1 cellular context compared by ENCODE assay signal in the genomic region with DNA sequence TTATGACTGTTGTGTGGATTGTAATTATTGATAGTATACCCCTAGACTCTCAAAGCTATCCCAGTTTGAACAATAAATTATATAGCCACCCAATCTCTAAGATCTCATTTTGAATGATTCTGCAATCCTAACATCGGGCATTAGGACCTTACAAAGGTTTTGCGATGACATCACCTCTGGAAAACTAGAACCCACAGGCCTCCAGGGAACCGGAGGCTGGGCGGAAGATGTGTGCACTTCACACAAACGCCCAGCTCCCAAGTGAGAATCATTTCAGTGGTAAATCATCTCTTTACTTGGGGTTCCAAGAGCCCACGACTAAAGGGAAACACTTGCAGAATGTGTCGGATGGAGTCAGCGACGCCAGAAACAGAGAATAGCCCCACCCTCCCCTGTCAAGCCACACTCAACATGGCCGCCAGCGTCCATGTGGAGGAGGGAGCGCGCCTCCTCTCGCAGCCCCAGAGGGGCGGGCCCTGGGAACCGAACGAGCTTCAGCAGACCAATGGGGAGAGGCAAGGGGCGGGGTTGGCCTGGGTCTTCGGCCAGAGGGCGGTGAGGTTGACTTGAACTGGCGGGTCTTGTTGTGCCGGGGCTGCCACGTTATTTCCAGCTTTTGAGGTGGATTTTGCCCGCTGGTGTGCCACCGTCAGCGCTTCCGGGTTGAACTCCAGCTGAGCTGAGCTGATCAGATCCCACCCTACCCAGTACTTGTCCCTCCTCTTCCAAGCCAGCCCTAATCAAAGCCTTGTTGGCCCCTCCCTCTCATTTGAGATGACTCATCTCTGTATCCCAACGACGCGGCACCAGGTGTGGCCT.
TF ChIP-seq lines count a peak whose summit lies in the region.

No MANE protein-coding gene starts in this region.

TF ChIP-seq in K562, 482 proteins besides CTCF, POLR2A, EP300 and RAD21 (continued from another document and continues in another):
- TF ChIP-seq, protein P1, sequence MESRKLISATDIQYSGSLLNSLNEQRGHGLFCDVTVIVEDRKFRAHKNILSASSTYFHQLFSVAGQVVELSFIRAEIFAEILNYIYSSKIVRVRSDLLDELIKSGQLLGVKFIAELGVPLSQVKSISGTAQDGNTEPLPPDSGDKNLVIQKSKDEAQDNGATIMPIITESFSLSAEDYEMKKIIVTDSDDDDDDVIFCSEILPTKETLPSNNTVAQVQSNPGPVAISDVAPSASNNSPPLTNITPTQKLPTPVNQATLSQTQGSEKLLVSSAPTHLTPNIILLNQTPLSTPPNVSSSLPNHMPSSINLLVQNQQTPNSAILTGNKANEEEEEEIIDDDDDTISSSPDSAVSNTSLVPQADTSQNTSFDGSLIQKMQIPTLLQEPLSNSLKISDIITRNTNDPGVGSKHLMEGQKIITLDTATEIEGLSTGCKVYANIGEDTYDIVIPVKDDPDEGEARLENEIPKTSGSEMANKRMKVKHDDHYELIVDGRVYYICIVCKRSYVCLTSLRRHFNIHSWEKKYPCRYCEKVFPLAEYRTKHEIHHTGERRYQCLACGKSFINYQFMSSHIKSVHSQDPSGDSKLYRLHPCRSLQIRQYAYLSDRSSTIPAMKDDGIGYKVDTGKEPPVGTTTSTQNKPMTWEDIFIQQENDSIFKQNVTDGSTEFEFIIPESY (CRISPR knock-in tag; IDR thresholded peaks at IDR 0.05) = no peak
- TF ChIP-seq, protein P2, sequence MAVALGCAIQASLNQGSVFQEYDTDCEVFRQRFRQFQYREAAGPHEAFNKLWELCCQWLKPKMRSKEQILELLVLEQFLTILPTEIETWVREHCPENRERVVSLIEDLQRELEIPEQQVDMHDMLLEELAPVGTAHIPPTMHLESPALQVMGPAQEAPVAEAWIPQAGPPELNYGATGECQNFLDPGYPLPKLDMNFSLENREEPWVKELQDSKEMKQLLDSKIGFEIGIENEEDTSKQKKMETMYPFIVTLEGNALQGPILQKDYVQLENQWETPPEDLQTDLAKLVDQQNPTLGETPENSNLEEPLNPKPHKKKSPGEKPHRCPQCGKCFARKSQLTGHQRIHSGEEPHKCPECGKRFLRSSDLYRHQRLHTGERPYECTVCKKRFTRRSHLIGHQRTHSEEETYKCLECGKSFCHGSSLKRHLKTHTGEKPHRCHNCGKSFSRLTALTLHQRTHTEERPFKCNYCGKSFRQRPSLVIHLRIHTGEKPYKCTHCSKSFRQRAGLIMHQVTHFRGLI (CRISPR knock-in tag; IDR thresholded peaks at IDR 0.05) = no peak
- TF ChIP-seq ZNF408 (CRISPR knock-in tag; IDR thresholded peaks at IDR 0.05; ENCODE audit: low read depth) (no peak), CEBPG (CRISPR knock-in tag; IDR thresholded peaks at IDR 0.05) (peak; percentile 21; the same call in 1 of the 2 replicates), CEBPG (tag; conservative IDR thresholded peaks at IDR 0.05 in 1 of 2, IDR thresholded peaks at IDR 0.05 in 1 of 2) (peak; percentile 76 to 82), ZNF436 (CRISPR knock-in tag; IDR thresholded peaks at IDR 0.05) (no peak), GABPB1 (CRISPR knock-in tag; IDR thresholded peaks at IDR 0.05) (peak; percentile 55), XRCC3 (IDR thresholded peaks at IDR 0.05) (no peak), TBP (optimal IDR thresholded peaks at IDR 0.05; ENCODE audit: low read depth, low read length) (peak; percentile 82), SIX5 (IDR thresholded peaks at IDR 0.05; ENCODE audit: borderline replicate concordance in 1 of 2, insufficient read depth in 1 of 2, low read depth in 1 of 2, low read length in 2 of 2) (peak; percentile 33 to 37; a peak in 2 of 4 replicates), HMGN3 (IDR thresholded peaks at IDR 0.05; ENCODE audit: borderline replicate concordance, extremely low read depth, insufficient read length, low read depth, low read length) (peak; percentile 51), ZBTB7A (IDR thresholded peaks at IDR 0.05; ENCODE audit: borderline replicate concordance, control insufficient read depth, low read depth, low read length) (peak; percentile 49; the same call in 1 of the 2 replicates), POLR2B (IDR thresholded peaks at IDR 0.05; ENCODE audit: low read depth, partially characterized antibody) (peak; percentile 73), RHOXF2B (CRISPR knock-in tag; conservative IDR thresholded peaks at IDR 0.05) (0 out of 2 replicates have a peak, but pooled peaks have one; percentile 34), PHF8 (IDR thresholded peaks at IDR 0.05; ENCODE audit: borderline replicate concordance, low read length) (peak; percentile 71; the same call in 1 of the 2 replicates), CBFA2T3 (IDR thresholded peaks at IDR 0.05) (0 out of 2 replicates have a peak, but pooled peaks have one; percentile 16)
- TF ChIP-seq, protein P3, sequence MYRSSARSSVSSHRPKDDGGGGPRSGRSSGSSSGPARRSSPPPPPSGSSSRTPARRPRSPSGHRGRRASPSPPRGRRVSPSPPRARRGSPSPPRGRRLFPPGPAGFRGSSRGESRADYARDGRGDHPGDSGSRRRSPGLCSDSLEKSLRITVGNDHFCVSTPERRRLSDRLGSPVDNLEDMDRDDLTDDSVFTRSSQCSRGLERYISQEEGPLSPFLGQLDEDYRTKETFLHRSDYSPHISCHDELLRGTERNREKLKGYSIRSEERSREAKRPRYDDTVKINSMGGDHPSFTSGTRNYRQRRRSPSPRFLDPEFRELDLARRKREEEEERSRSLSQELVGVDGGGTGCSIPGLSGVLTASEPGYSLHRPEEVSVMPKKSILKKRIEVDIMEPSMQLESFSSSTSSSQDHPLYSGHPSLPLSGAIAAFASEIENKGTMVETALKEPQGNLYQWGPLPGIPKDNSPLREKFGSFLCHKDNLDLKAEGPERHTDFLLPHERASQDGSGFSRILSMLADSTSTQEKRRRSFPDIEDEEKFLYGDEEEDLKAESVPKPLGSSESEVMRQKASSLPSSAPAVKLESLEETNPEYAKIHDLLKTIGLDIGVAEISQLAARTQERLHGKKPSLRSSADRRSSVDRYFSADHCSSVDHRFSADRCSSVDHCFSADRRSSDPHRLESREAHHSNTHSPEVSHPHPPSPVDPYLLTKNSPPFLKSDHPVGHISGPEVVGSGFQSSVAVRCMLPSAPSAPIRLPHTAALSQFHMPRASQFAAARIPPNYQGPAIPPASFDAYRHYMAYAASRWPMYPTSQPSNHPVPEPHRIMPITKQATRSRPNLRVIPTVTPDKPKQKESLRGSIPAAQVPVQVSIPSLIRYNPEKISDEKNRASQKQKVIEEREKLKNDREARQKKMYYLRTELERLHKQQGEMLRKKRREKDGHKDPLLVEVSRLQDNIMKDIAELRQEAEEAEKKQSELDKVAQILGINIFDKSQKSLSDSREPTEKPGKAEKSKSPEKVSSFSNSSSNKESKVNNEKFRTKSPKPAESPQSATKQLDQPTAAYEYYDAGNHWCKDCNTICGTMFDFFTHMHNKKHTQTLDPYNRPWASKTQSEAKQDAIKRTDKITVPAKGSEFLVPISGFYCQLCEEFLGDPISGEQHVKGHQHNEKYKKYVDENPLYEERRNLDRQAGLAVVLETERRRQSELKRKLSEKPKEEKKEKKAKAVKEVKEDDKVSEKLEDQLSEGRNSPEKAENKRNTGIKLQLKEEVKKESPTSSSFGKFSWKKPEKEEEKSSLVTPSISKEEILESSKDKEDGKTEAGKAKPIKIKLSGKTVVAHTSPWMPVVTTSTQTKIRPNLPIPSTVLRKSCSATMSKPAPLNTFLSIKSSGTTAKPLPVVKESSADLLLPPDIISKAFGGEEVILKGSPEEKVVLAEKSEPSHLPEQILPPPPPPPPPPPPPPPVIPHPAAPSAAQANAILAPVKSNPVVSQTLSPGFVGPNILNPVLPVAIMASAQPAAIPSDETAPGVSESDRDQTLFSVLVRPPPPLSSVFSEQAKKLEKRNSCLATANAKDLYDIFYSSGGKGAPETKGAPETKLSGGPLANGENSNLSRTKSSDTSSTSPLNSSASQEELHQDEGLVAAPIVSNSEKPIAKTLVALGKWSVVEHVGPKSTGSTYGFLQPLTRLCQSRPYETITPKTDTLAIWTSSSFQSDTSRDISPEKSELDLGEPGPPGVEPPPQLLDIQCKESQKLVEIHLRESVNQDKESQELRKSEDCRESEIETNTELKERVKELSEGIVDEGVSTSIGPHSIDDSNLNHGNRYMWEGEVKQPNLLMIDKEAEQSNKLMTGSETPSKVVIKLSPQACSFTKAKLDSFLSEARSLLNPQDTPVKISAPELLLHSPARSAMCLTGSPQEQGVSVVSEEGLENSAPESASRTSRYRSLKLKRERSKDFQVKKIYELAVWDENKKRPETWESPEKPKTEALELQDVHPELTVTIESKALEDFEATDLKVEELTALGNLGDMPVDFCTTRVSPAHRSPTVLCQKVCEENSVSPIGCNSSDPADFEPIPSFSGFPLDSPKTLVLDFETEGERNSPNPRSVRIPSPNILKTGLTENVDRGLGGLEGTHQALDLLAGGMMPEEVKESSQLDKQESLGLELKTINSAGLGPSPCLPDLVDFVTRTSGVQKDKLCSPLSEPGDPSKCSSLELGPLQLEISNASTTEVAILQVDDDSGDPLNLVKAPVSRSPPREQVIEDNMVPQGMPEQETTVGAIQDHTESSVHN (IDR thresholded peaks at IDR 0.05; ENCODE audit: borderline replicate concordance in 1 of 2, low read depth in 1 of 2) = peak in 1 of 2 experiments; percentile 60; a peak in 2 of 4 replicates
- TF ChIP-seq, protein P4, sequence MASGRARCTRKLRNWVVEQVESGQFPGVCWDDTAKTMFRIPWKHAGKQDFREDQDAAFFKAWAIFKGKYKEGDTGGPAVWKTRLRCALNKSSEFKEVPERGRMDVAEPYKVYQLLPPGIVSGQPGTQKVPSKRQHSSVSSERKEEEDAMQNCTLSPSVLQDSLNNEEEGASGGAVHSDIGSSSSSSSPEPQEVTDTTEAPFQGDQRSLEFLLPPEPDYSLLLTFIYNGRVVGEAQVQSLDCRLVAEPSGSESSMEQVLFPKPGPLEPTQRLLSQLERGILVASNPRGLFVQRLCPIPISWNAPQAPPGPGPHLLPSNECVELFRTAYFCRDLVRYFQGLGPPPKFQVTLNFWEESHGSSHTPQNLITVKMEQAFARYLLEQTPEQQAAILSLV (tag; IDR thresholded peaks at IDR 0.05) = 0 out of 2 replicates have a peak, but pooled peaks have one; percentile 42
- TF ChIP-seq, protein P5, sequence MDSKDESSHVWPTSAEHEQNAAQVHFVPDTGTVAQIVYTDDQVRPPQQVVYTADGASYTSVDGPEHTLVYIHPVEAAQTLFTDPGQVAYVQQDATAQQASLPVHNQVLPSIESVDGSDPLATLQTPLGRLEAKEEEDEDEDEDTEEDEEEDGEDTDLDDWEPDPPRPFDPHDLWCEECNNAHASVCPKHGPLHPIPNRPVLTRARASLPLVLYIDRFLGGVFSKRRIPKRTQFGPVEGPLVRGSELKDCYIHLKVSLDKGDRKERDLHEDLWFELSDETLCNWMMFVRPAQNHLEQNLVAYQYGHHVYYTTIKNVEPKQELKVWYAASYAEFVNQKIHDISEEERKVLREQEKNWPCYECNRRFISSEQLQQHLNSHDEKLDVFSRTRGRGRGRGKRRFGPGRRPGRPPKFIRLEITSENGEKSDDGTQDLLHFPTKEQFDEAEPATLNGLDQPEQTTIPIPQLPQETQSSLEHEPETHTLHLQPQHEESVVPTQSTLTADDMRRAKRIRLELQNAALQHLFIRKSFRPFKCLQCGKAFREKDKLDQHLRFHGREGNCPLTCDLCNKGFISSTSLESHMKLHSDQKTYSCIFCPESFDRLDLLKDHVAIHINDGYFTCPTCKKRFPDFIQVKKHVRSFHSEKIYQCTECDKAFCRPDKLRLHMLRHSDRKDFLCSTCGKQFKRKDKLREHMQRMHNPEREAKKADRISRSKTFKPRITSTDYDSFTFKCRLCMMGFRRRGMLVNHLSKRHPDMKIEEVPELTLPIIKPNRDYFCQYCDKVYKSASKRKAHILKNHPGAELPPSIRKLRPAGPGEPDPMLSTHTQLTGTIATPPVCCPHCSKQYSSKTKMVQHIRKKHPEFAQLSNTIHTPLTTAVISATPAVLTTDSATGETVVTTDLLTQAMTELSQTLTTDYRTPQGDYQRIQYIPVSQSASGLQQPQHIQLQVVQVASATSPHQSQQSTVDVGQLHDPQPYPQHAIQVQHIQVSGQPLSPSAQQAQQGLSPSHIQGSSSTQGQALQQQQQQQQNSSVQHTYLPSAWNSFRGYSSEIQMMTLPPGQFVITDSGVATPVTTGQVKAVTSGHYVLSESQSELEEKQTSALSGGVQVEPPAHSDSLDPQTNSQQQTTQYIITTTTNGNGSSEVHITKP (IDR thresholded peaks at IDR 0.05; ENCODE audit: partially characterized antibody) = peak; percentile 90
- TF ChIP-seq, protein P6, sequence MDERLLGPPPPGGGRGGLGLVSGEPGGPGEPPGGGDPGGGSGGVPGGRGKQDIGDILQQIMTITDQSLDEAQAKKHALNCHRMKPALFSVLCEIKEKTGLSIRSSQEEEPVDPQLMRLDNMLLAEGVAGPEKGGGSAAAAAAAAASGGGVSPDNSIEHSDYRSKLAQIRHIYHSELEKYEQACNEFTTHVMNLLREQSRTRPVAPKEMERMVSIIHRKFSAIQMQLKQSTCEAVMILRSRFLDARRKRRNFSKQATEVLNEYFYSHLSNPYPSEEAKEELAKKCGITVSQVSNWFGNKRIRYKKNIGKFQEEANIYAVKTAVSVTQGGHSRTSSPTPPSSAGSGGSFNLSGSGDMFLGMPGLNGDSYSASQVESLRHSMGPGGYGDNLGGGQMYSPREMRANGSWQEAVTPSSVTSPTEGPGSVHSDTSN (CRISPR knock-in tag; IDR thresholded peaks at IDR 0.05; ENCODE audit: low read depth) = no peak
- TF ChIP-seq, protein P6 (tag; conservative IDR thresholded peaks at IDR 0.05; ENCODE audit: low read depth) = peak; percentile 33; the same call in 1 of the 2 replicates
- TF ChIP-seq, protein P7, sequence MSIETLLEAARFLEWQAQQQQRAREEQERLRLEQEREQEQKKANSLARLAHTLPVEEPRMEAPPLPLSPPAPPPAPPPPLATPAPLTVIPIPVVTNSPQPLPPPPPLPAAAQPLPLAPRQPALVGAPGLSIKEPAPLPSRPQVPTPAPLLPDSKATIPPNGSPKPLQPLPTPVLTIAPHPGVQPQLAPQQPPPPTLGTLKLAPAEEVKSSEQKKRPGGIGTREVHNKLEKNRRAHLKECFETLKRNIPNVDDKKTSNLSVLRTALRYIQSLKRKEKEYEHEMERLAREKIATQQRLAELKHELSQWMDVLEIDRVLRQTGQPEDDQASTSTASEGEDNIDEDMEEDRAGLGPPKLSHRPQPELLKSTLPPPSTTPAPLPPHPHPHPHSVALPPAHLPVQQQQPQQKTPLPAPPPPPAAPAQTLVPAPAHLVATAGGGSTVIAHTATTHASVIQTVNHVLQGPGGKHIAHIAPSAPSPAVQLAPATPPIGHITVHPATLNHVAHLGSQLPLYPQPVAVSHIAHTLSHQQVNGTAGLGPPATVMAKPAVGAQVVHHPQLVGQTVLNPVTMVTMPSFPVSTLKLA (conservative IDR thresholded peaks at IDR 0.05) = peak; percentile 83 to 84
